Comparison of ENCODE assay signal across 8 cellular contexts in genomic region chr1:32759997-32760623, GRCh38. TPM values are rescaled to one million over a fixed set of nuclear protein-coding genes. Genes with fewer than 3 reads are reported as not detected.
A peak's percentile ranks its signal among the peaks of the same experiment; 100 is the strongest.
DNase-seq lines count a peak whose midpoint lies in the region; ATAC-seq and TF ChIP-seq lines count a peak whose summit lies in the region.

No MANE protein-coding gene starts in this region.

- ATAC-seq in WTC11 = peak; percentile 79
- ATAC-seq in stimulated activated naive B cell treated with anti-CD40 and anti-IgM and Interleukin-4, amounts not matched to agents 10 μg/mL and 1 μg/mL and 100 μg/mL, for 72 hours (replicated peaks) = no peak
- ATAC-seq in HG03469 (IDR thresholded peaks at IDR 0.05; ENCODE audit: unreplicated experiment) = no peak

- no peak for TF ChIP-seq CTCF in WTC11 (IDR thresholded peaks at IDR 0.05)

- H3K4me3 Mint-ChIP-seq in WTC11 = peak overlapping the region; percentile 62
- H3K4me3 Mint-ChIP-seq in stimulated activated naive B cell treated with anti-CD40 and anti-IgM and Interleukin-4, amounts not matched to agents 10 μg/mL and 1 μg/mL and 100 μg/mL, for 72 hours = no peak overlapping the region

- peak overlapping the region; percentile 100 for H3K27ac Mint-ChIP-seq in WTC11
- H3K27ac Mint-ChIP-seq in stimulated activated naive B cell treated with anti-CD40 and anti-IgM and Interleukin-4, amounts not matched to agents 10 μg/mL and 1 μg/mL and 100 μg/mL, for 72 hours = peak overlapping the region; percentile 27

- H3K36me3 Mint-ChIP-seq in WTC11 = peaks cover 11% of the 10 kb centered on the region
- no peaks in the 10 kb centered on the region for H3K36me3 Mint-ChIP-seq in stimulated activated naive B cell treated with anti-CD40 and anti-IgM and Interleukin-4, amounts not matched to agents 10 μg/mL and 1 μg/mL and 100 μg/mL, for 72 hours

- H3K27me3 Mint-ChIP-seq in WTC11 (ENCODE audit: low read depth) = no peaks in the 10 kb centered on the region
- no peaks in the 10 kb centered on the region for H3K27me3 Mint-ChIP-seq in stimulated activated naive B cell treated with anti-CD40 and anti-IgM and Interleukin-4, amounts not matched to agents 10 μg/mL and 1 μg/mL and 100 μg/mL, for 72 hours

- H3K4me1 Mint-ChIP-seq in WTC11 = peaks cover 84% of the 10 kb centered on the region
- peaks cover 4 to 14% of the 10 kb centered on the region in 2 donors for H3K4me1 Mint-ChIP-seq in stimulated activated naive B cell treated with anti-CD40 and anti-IgM and Interleukin-4, amounts not matched to agents 10 μg/mL and 1 μg/mL and 100 μg/mL, for 72 hours

- POLR2A ChIA-PET in WTC11 (lab: Charles Lee) = interaction anchor here (1.7 to 2.1 kb wide), 2 partner anchors 13 to 48 kb away, joined by 4 to 8 read pairs; no protein-coding TSS in a partner anchor

- H3K9me3 Mint-ChIP-seq in WTC11 = no peaks in the 10 kb centered on the region
- no peaks in the 10 kb centered on the region for H3K9me3 Mint-ChIP-seq in stimulated activated naive B cell treated with anti-CD40 and anti-IgM and Interleukin-4, amounts not matched to agents 10 μg/mL and 1 μg/mL and 100 μg/mL, for 72 hours

- peak; percentile 35 for DNase-seq in NCI-H1694 (lab: John Stamatoyannopoulos, UW)
- DNase-seq in NCI-H1694 treated with DMSO at 0.1 percent for 48 hours (lab: John Stamatoyannopoulos, UW) = no peak
- peak; percentile 95 for DNase-seq in WTC11 (ENCODE audit: low spot score)
- peak; percentile 60 for DNase-seq in iris pigment epithelial cell (ENCODE audit: low read depth)
- no peak for DNase-seq in stimulated activated naive B cell treated with anti-CD40 and anti-IgM and Interleukin-4, amounts not matched to agents 10 μg/mL and 1 μg/mL and 100 μg/mL, for 72 hours
- no peak for DNase-seq in GDM1 (lab: John Stamatoyannopoulos, UW)
- DNase-seq in NCI-H1092 (lab: John Stamatoyannopoulos, UW) = no peak

- CTCF ChIA-PET in WTC11 (lab: Charles Lee) = interaction anchor here (1.4 to 7.1 kb wide), 3 partner anchors 10 to 48 kb away, joined by 5 to 89 read pairs (median 59); no protein-coding TSS in a partner anchor

TF ChIP-seq in WTC11, 78 proteins besides CTCF, POLR2A, EP300 and RAD21 (continues in another document):
- TF ChIP-seq ZNF219 (CRISPR knock-in tag; IDR thresholded peaks at IDR 0.05; ENCODE audit: borderline replicate concordance) (no peak), ZNF121 (CRISPR knock-in tag; IDR thresholded peaks at IDR 0.05) (peak; percentile 99), ZNF425 (CRISPR knock-in tag; conservative IDR thresholded peaks at IDR 0.05) (no peak), ATF3 (CRISPR knock-in tag; conservative IDR thresholded peaks at IDR 0.05) (peak; percentile 98), TEAD1 (CRISPR knock-in tag; IDR thresholded peaks at IDR 0.05) (peak; percentile 94; the same call in 1 of the 2 replicates), EMX1 (CRISPR knock-in tag; IDR thresholded peaks at IDR 0.05) (no peak), IRF2 (CRISPR knock-in tag; IDR thresholded peaks at IDR 0.05; ENCODE audit: borderline replicate concordance, low read depth) (no peak), NFE2L1 (CRISPR knock-in tag; IDR thresholded peaks at IDR 0.05) (peak; percentile 63; the same call in 1 of the 2 replicates), FOXP1 (CRISPR knock-in tag; IDR thresholded peaks at IDR 0.05; ENCODE audit: borderline replicate concordance) (peak; percentile 76; the same call in 1 of the 2 replicates), ZNF423 (CRISPR knock-in tag; IDR thresholded peaks at IDR 0.05) (peak; percentile 76), OVOL2 (CRISPR knock-in tag; IDR thresholded peaks at IDR 0.05; ENCODE audit: borderline replicate concordance) (no peak), FOXP4 (CRISPR knock-in tag; IDR thresholded peaks at IDR 0.05) (peak; percentile 73; the same call in 1 of the 2 replicates), HMGA2 (CRISPR knock-in tag; IDR thresholded peaks at IDR 0.05) (no peak), TP53 (CRISPR knock-in tag; IDR thresholded peaks at IDR 0.05) (no peak), FOXK1 (CRISPR knock-in tag; IDR thresholded peaks at IDR 0.05) (peak; percentile 88), MYBL2 (CRISPR knock-in tag; IDR thresholded peaks at IDR 0.05) (peak; percentile 71)
- TF ChIP-seq, protein P1, sequence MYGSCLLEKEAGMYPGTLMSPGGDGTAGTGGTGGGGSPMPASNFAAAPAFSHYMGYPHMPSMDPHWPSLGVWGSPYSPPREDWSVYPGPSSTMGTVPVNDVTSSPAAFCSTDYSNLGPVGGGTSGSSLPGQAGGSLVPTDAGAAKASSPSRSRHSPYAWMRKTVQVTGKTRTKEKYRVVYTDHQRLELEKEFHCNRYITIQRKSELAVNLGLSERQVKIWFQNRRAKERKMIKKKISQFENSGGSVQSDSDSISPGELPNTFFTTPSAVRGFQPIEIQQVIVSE (CRISPR knock-in tag; IDR thresholded peaks at IDR 0.05; ENCODE audit: borderline replicate concordance) = no peak
- TF ChIP-seq, protein P2, sequence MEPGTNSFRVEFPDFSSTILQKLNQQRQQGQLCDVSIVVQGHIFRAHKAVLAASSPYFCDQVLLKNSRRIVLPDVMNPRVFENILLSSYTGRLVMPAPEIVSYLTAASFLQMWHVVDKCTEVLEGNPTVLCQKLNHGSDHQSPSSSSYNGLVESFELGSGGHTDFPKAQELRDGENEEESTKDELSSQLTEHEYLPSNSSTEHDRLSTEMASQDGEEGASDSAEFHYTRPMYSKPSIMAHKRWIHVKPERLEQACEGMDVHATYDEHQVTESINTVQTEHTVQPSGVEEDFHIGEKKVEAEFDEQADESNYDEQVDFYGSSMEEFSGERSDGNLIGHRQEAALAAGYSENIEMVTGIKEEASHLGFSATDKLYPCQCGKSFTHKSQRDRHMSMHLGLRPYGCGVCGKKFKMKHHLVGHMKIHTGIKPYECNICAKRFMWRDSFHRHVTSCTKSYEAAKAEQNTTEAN (CRISPR knock-in tag; IDR thresholded peaks at IDR 0.05) = peak; percentile 73
- TF ChIP-seq, protein P3, sequence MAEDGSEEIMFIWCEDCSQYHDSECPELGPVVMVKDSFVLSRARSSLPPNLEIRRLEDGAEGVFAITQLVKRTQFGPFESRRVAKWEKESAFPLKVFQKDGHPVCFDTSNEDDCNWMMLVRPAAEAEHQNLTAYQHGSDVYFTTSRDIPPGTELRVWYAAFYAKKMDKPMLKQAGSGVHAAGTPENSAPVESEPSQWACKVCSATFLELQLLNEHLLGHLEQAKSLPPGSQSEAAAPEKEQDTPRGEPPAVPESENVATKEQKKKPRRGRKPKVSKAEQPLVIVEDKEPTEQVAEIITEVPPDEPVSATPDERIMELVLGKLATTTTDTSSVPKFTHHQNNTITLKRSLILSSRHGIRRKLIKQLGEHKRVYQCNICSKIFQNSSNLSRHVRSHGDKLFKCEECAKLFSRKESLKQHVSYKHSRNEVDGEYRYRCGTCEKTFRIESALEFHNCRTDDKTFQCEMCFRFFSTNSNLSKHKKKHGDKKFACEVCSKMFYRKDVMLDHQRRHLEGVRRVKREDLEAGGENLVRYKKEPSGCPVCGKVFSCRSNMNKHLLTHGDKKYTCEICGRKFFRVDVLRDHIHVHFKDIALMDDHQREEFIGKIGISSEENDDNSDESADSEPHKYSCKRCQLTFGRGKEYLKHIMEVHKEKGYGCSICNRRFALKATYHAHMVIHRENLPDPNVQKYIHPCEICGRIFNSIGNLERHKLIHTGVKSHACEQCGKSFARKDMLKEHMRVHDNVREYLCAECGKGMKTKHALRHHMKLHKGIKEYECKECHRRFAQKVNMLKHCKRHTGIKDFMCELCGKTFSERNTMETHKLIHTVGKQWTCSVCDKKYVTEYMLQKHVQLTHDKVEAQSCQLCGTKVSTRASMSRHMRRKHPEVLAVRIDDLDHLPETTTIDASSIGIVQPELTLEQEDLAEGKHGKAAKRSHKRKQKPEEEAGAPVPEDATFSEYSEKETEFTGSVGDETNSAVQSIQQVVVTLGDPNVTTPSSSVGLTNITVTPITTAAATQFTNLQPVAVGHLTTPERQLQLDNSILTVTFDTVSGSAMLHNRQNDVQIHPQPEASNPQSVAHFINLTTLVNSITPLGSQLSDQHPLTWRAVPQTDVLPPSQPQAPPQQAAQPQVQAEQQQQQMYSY (CRISPR knock-in tag; IDR thresholded peaks at IDR 0.05) = no peak

RNA-seq across cellular contexts. Expression of gene YARS1, which starts 57.0 kb away (rescaled TPM):
- total RNA-seq in WTC11 (2021) = 142 to 197 TPM (median 154 TPM) in 3 replicates

RNA-seq across cellular contexts. Expression of gene S100PBP, which starts 57.3 kb away (rescaled TPM):
- 62.9 to 73.2 TPM (median 70.2 TPM) in 3 replicates for total RNA-seq in WTC11 (2021)

RNA-seq across cellular contexts. Expression of gene SYNC, which starts 57.5 kb away (rescaled TPM):
- 0.09 to 0.21 TPM (median 0.11 TPM) in 3 replicates for total RNA-seq in WTC11 (2021)

Comparison
In these comparisons a context has a peak if more than half of its experiments do, and no peak if none do; other contexts are left out.
1. DNase-seq: peak in NCI-H1694 (single experiment), WTC11 (single experiment) and iris pigment epithelial cell (single experiment); none in NCI-H1694 treated with DMSO at 0.1 percent for 48 hours (single experiment), stimulated activated naive B cell treated with anti-CD40 and anti-IgM and Interleukin-4, amounts not matched to agents 10 μg/mL and 1 μg/mL and 100 μg/mL, for 72 hours (single experiment), GDM1 (single experiment) and NCI-H1092 (single experiment).